In genomic region chr17:75125984-75126383, GRCh38 we compare ENCODE assay signal across 13 cellular contexts. TPM values are rescaled to one million over a fixed set of nuclear protein-coding genes. Genes with fewer than 3 reads are reported as not detected.
DNase-seq lines count a peak whose midpoint lies in the region; ATAC-seq and TF ChIP-seq lines count a peak whose summit lies in the region.
"Had no signal": no experiment of that assay in that cellular context is flagged by ENCODE, and none has a peak within 500 bp of the region (broad histone marks: within the 10 kb centered on the region; RNA-seq: fewer than 3 reads in every experiment).

No MANE protein-coding gene starts in this region.

- CTCF ChIA-PET in Caco-2 (lab: Charles Lee): interaction anchor here (0.6 to 1.7 kb wide), 2 partner anchors 12 to 66 kb away, joined by 4 to 5 read pairs; no protein-coding TSS in a partner anchor

- H3K4me1 Mint-ChIP-seq in Caco-2 (ENCODE audit: low read depth, unreplicated experiment): peaks cover 25% of the 10 kb centered on the region

- POLR2A ChIA-PET in Caco-2 (lab: Charles Lee): no interaction called here

- peak; percentile 44 for DNase-seq in A172 (ENCODE audit: low spot score)
- DNase-seq in RWPE2 (ENCODE audit: low spot score): no peak
- peak; percentile 34 for DNase-seq in germinal center (ENCODE audit: low spot score)
- no peak for DNase-seq in activated CD4-positive, CD25-positive, alpha-beta regulatory T cell treated with anti-CD3 and anti-CD28 coated beads, Interleukin-2, amount 50 U/mL, for 72 hours
- DNase-seq in Caco-2: no peak
- no peak for DNase-seq in nucleus accumbens (lab: John Stamatoyannopoulos, UW)
- DNase-seq: activated gamma-delta T cell, NCI-H1105, NCI-H524, substantia nigra had no signal

- H3K9me3 ChIP-seq in DOHH2 (ENCODE audit: control insufficient read depth, insufficient read depth, low read length): no peaks in the 10 kb centered on the region
- H3K9me3 ChIP-seq in RWPE2 (ENCODE audit: severe bottlenecking): no peaks in the 10 kb centered on the region
- H3K9me3 ChIP-seq in Caco-2: no peaks in the 10 kb centered on the region

- peaks cover 14% of the 10 kb centered on the region for H3K4me1 ChIP-seq in DOHH2 (ENCODE audit: control insufficient read depth, low read length)
- H3K4me1 ChIP-seq in RWPE2 (ENCODE audit: insufficient read depth, poor library complexity, severe bottlenecking): peaks cover 29% of the 10 kb centered on the region
- H3K4me1 ChIP-seq in Caco-2: peaks cover 20% of the 10 kb centered on the region

- H3K36me3 ChIP-seq in DOHH2 (ENCODE audit: control insufficient read depth, low read length) (peaks cover 20% of the 10 kb centered on the region), RWPE2 (ENCODE audit: low read depth) (peaks cover 15% of the 10 kb centered on the region), Caco-2 (ENCODE audit: control insufficient read depth, insufficient read depth, low read length) (peaks cover 4% of the 10 kb centered on the region)

- no peaks in the 10 kb centered on the region for H4K20me1 ChIP-seq in DOHH2 (ENCODE audit: control insufficient read depth, insufficient read depth, low read depth, low read length)

- H3K79me2 ChIP-seq in DOHH2 (ENCODE audit: control insufficient read depth, low read length): peaks cover 17% of the 10 kb centered on the region

- no peak overlapping the region for H3K27ac ChIP-seq in DOHH2 (ENCODE audit: low read depth, low read length)
- peak overlapping the region; percentile 97 for H3K27ac ChIP-seq in RWPE2 (ENCODE audit: poor library complexity, severe bottlenecking)

- H3K4me3 ChIP-seq in DOHH2 (ENCODE audit: low read length) (no peak overlapping the region), RWPE2 (ENCODE audit: severe bottlenecking) (no peak overlapping the region), Caco-2 (ENCODE audit: low read depth, low read length) (no peak overlapping the region)

- H3K4me2 ChIP-seq in DOHH2 (ENCODE audit: low read length): peak overlapping the region; percentile 6; the same call in 1 of the 2 replicates

- no peaks in the 10 kb centered on the region for H3K27me3 ChIP-seq in DOHH2 (ENCODE audit: control insufficient read depth, low read length)
- H3K27me3 ChIP-seq in RWPE2 (ENCODE audit: insufficient read depth, poor library complexity, severe bottlenecking): no peaks in the 10 kb centered on the region
- no peaks in the 10 kb centered on the region for H3K27me3 ChIP-seq in Caco-2 (replicated peaks; ENCODE audit: control insufficient read depth, insufficient read depth, low read length)

- H3K27ac Mint-ChIP-seq in Caco-2 (ENCODE audit: unreplicated experiment): no peak overlapping the region

- intact Hi-C loops in Caco-2 (cut with micrococcal nuclease; ENCODE audit: unreplicated experiment): no loop called here

- no peaks in the 10 kb centered on the region for H3K27me3 Mint-ChIP-seq in Caco-2 (ENCODE audit: insufficient read depth, unreplicated experiment)

- TF ChIP-seq CTCF in DOHH2 (IDR thresholded peaks at IDR 0.05; ENCODE audit: low read depth, low read length, poor library complexity, severe bottlenecking) (no peak), RWPE2 (IDR thresholded peaks at IDR 0.05; ENCODE audit: poor library complexity, severe bottlenecking) (no peak), Caco-2 (IDR thresholded peaks at IDR 0.05; ENCODE audit: insufficient read depth in 1 of 2, low read depth in 1 of 2, low read length in 1 of 2, severe bottlenecking in 1 of 2, unreplicated experiment in 1 of 2) (no peak)

- H3K4me3 Mint-ChIP-seq in Caco-2 (ENCODE audit: unreplicated experiment): no peak overlapping the region

- no peak for ATAC-seq in RWPE2 (ENCODE audit: low read depth)
- no peak for ATAC-seq in GM19452 (IDR thresholded peaks at IDR 0.05; ENCODE audit: unreplicated experiment)
- ATAC-seq: sciatic nerve had no signal

- H3F3A ChIP-seq in DOHH2 (ENCODE audit: control insufficient read depth, insufficient read depth): peaks cover 5% of the 10 kb centered on the region

- no peaks in the 10 kb centered on the region for H3K9me2 ChIP-seq in DOHH2 (replicated peaks; ENCODE audit: control insufficient read depth, low read length)

- no TSS peak for BruUV-seq in Caco-2 (replicated peaks; lab: Mats Ljungman, UMichigan)

- H3K9me3 Mint-ChIP-seq in Caco-2 (ENCODE audit: unreplicated experiment): no peaks in the 10 kb centered on the region

- peaks cover 54% of the 10 kb centered on the region for H3K36me3 Mint-ChIP-seq in Caco-2 (ENCODE audit: insufficient read depth, unreplicated experiment)

RNA-seq across cellular contexts. Expression of gene NT5C, which starts 5.6 kb away (rescaled TPM):
- total RNA-seq in A172 (2014; rRNA removed; shearing (Covaris generic)): 73.6 and 83.9 TPM in 2 replicates
- total RNA-seq in Caco-2 (2022): 59.3 and 68.4 TPM in 2 replicates

RNA-seq across cellular contexts. Expression of gene ARMC7, which starts 16.2 kb away (rescaled TPM):
- total RNA-seq in A172 (2014; rRNA removed; shearing (Covaris generic)): 3.2 and 6.0 TPM in 2 replicates
- total RNA-seq in Caco-2 (2022): 23.6 and 26.0 TPM in 2 replicates

RNA-seq across cellular contexts. Expression of gene JPT1, which starts 28.3 kb away (rescaled TPM):
- total RNA-seq in A172 (2014; rRNA removed; shearing (Covaris generic)): 626 and 687 TPM in 2 replicates
- 210 and 244 TPM in 2 replicates for total RNA-seq in Caco-2 (2022)

RNA-seq across cellular contexts. Expression of gene SLC16A5, which starts 38.2 kb away (rescaled TPM):
- total RNA-seq in A172 (2014; rRNA removed; shearing (Covaris generic)): 0.10 TPM in 1 of 2 replicates, not detected in the other
- total RNA-seq in Caco-2 (2022): 27.7 and 33.8 TPM in 2 replicates

RNA-seq across cellular contexts. Expression of gene SUMO2, which starts 56.8 kb away (rescaled TPM):
- 201 and 239 TPM in 2 replicates for total RNA-seq in A172 (2014; rRNA removed; shearing (Covaris generic))
- total RNA-seq in Caco-2 (2022): 675 and 693 TPM in 2 replicates

Comparison
In these comparisons a context has a peak if more than half of its experiments do, and no peak if none do; other contexts are left out.
1. DNase-seq: peak in A172 (single experiment) and germinal center (single experiment); none in RWPE2 (single experiment), activated CD4-positive, CD25-positive, alpha-beta regulatory T cell treated with anti-CD3 and anti-CD28 coated beads, Interleukin-2, amount 50 U/mL, for 72 hours (single experiment), Caco-2 (0 of 2) and nucleus accumbens (0 of 56).